ENCODE assay signal across 20 cellular contexts in genomic region chr11:92480519-92480918, GRCh38.
A peak's percentile ranks its signal among the peaks of the same experiment; 100 is the strongest.
DNase-seq lines count a peak whose midpoint lies in the region; ATAC-seq, FAIRE-seq and TF ChIP-seq lines count a peak whose summit lies in the region.
"Had no signal": no experiment of that assay in that cellular context is flagged by ENCODE, and none has a peak within 500 bp of the region (broad histone marks: within the 10 kb centered on the region; RNA-seq: fewer than 3 reads in every experiment).

No MANE protein-coding gene starts in this region.

- H3K4me2 ChIP-seq in astrocyte (ENCODE audit: low read length) = no peak overlapping the region
- H3K4me2 ChIP-seq: BLaER1 treated with 17β-estradiol and CSF1 and Interleukin-3, amounts not matched to agents 10 nM and 100 nM; PC-9 had no signal

- DNase-seq in AG08395 (ENCODE audit: low spot score) (peak; percentile 11), GM03348 (ENCODE audit: low spot score) (peak; percentile 51), astrocyte (ENCODE audit: low read depth) (peak; percentile 7), fibroblast of pulmonary artery (ENCODE audit: low read depth) (peak; percentile 2)
- no peak for DNase-seq in stimulated activated CD4-positive, alpha-beta T cell treated with anti-CD3 and anti-CD28 coated beads, Interleukin-2, amount 100 ng/mL, for 24 hours
- DNase-seq in effector CD8-positive, alpha-beta T cell (lab: John Stamatoyannopoulos, UW) = no peak
- DNase-seq: Calu3; CD8-positive, alpha-beta T cell; KBM-7; NCI-H1436 treated with DMSO at 0.1 percent for 48 hours; NCI-H2029 treated with DMSO at 0.1 percent for 48 hours; NCI-H2171; NCI-H526; PC-9 had no signal

- H3K27me3 ChIP-seq in astrocyte (ENCODE audit: insufficient read depth, low read length) = no peaks in the 10 kb centered on the region
- H3K27me3 ChIP-seq: BLaER1 treated with 17β-estradiol and CSF1 and Interleukin-3, amounts not matched to agents 10 nM and 100 nM had no signal

- H3K4me3 Mint-ChIP-seq in astrocyte (ENCODE audit: unreplicated experiment) = no peak overlapping the region
- H3K4me3 Mint-ChIP-seq: CD8-positive, alpha-beta T cell had no signal

- no peaks in the 10 kb centered on the region for H3K9me3 Mint-ChIP-seq in astrocyte (ENCODE audit: unreplicated experiment)
- H3K9me3 Mint-ChIP-seq: CD8-positive, alpha-beta T cell had no signal

- FAIRE-seq in astrocyte (lab: Jason Lieb, UNC) = no peak
- FAIRE-seq: A204.1 had no signal

- H4K20me1 ChIP-seq in astrocyte (ENCODE audit: insufficient read depth, low read length) = no peaks in the 10 kb centered on the region
- H4K20me1 ChIP-seq: BLaER1 treated with 17β-estradiol and CSF1 and Interleukin-3, amounts not matched to agents 10 nM and 100 nM had no signal

- H3K27me3 Mint-ChIP-seq in astrocyte (ENCODE audit: low read depth, unreplicated experiment) = no peaks in the 10 kb centered on the region

- H3K4me3 ChIP-seq in astrocyte (ENCODE audit: insufficient read depth, low read depth, low read length) = no peak overlapping the region
- H3K4me3 ChIP-seq in fibroblast of pulmonary artery (replicated peaks; ENCODE audit: low read depth, low read length) = no peak overlapping the region
- H3K4me3 ChIP-seq: BLaER1 treated with 17β-estradiol and CSF1 and Interleukin-3, amounts not matched to agents 10 nM and 100 nM; PC-9 had no signal

- no peaks in the 10 kb centered on the region for H3K36me3 Mint-ChIP-seq in astrocyte (ENCODE audit: low read depth, unreplicated experiment)
- H3K36me3 Mint-ChIP-seq: CD8-positive, alpha-beta T cell had no signal

- no peaks in the 10 kb centered on the region for H3K4me1 ChIP-seq in astrocyte (ENCODE audit: insufficient read depth, low read length)
- H3K4me1 ChIP-seq: BLaER1 treated with 17β-estradiol and CSF1 and Interleukin-3, amounts not matched to agents 10 nM and 100 nM had no signal

- H3K9me3 ChIP-seq in astrocyte (ENCODE audit: insufficient read depth, low read depth, low read length) = no peaks in the 10 kb centered on the region
- H3K9me3 ChIP-seq: BLaER1 treated with 17β-estradiol and CSF1 and Interleukin-3, amounts not matched to agents 10 nM and 100 nM had no signal

- no peaks in the 10 kb centered on the region for H3K79me2 ChIP-seq in astrocyte (ENCODE audit: insufficient read depth, low read length)

- peaks cover 3% of the 10 kb centered on the region for H3K4me1 Mint-ChIP-seq in astrocyte (ENCODE audit: low read depth, unreplicated experiment)

- no peak overlapping the region for H3K27ac ChIP-seq in astrocyte (ENCODE audit: low read depth, low read length)
- H3K27ac ChIP-seq: BLaER1 treated with 17β-estradiol and CSF1 and Interleukin-3, amounts not matched to agents 10 nM and 100 nM; PC-9; RWPE1 had no signal

- no peaks in the 10 kb centered on the region for H3K36me3 ChIP-seq in astrocyte (ENCODE audit: insufficient read depth, low read length)
- H3K36me3 ChIP-seq: BLaER1 treated with 17β-estradiol and CSF1 and Interleukin-3, amounts not matched to agents 10 nM and 100 nM had no signal

- TF ChIP-seq CTCF in astrocyte (IDR thresholded peaks at IDR 0.05; ENCODE audit: insufficient read depth, low read depth, low read length) = no peak
- TF ChIP-seq CTCF in fibroblast of pulmonary artery (IDR thresholded peaks at IDR 0.05; ENCODE audit: low read length, missing control alignments) = no peak

- no peak overlapping the region for H3K27ac Mint-ChIP-seq in astrocyte (ENCODE audit: unreplicated experiment)
- H3K27ac Mint-ChIP-seq: CD8-positive, alpha-beta T cell had no signal

- no peak for ATAC-seq in GM19397 (IDR thresholded peaks at IDR 0.05; ENCODE audit: unreplicated experiment)
- no peak for ATAC-seq in HG02798 (IDR thresholded peaks at IDR 0.05; ENCODE audit: poor library complexity, unreplicated experiment)
- ATAC-seq: CD8-positive, alpha-beta T cell; HCT116 had no signal

- H3K9ac ChIP-seq in astrocyte (ENCODE audit: low read length) = no peak overlapping the region
- H3K9ac ChIP-seq: BLaER1 treated with 17β-estradiol and CSF1 and Interleukin-3, amounts not matched to agents 10 nM and 100 nM had no signal

- H2AFZ ChIP-seq in astrocyte (ENCODE audit: low read depth, low read length) = no peak overlapping the region
- H2AFZ ChIP-seq: PC-9 had no signal

Comparison
In these comparisons a context has a peak if more than half of its experiments do, and no peak if none do; other contexts are left out.
1. DNase-seq: peak in AG08395 (single experiment), GM03348 (single experiment), astrocyte (single experiment) and fibroblast of pulmonary artery (single experiment); none in stimulated activated CD4-positive, alpha-beta T cell treated with anti-CD3 and anti-CD28 coated beads, Interleukin-2, amount 100 ng/mL, for 24 hours (0 of 2) and effector CD8-positive, alpha-beta T cell (single experiment).